1 cellular context compared by ENCODE assay signal in genomic region chr10:35643976-35644799, GRCh38.
TF ChIP-seq lines count a peak whose summit lies in the region.

No MANE protein-coding gene starts in this region.

TF ChIP-seq in GM12878, 131 proteins besides CTCF, POLR2A, EP300 and RAD21 (continued from another document):
- TF ChIP-seq ATF2 (IDR thresholded peaks at IDR 0.05; ENCODE audit: low read length) (no peak), EZH2 (IDR thresholded peaks at IDR 0.05; ENCODE audit: borderline replicate concordance, control insufficient read depth, low read depth, low read length) (no peak), ZNF207 (IDR thresholded peaks at IDR 0.05; ENCODE audit: borderline replicate concordance) (no peak), ZZZ3 (IDR thresholded peaks at IDR 0.05; ENCODE audit: control insufficient read depth, insufficient read length, low read depth) (no peak), CBFB (IDR thresholded peaks at IDR 0.05; ENCODE audit: low read depth) (no peak), TAF1 (IDR thresholded peaks at IDR 0.05; ENCODE audit: borderline replicate concordance, low read depth, low read length) (no peak), BACH1 (IDR thresholded peaks at IDR 0.05; ENCODE audit: borderline replicate concordance) (no peak), NBN (IDR thresholded peaks at IDR 0.05) (no peak), GABPA (IDR thresholded peaks at IDR 0.05; ENCODE audit: low read depth) (no peak), MLLT1 (IDR thresholded peaks at IDR 0.05) (no peak), NR2F1 (conservative IDR thresholded peaks at IDR 0.05) (no peak), SMC3 (IDR thresholded peaks at IDR 0.05; ENCODE audit: borderline replicate concordance, low read length) (no peak), ZBED1 (IDR thresholded peaks at IDR 0.05; ENCODE audit: borderline replicate concordance) (no peak), IRF3 (IDR thresholded peaks at IDR 0.05) (no peak), CREB1 (IDR thresholded peaks at IDR 0.05; ENCODE audit: low read depth) (no peak), TBL1XR1 (IDR thresholded peaks at IDR 0.05; ENCODE audit: low read depth, low read length) (no peak)
